10 cellular contexts compared by ENCODE assay signal in the genomic region with DNA sequence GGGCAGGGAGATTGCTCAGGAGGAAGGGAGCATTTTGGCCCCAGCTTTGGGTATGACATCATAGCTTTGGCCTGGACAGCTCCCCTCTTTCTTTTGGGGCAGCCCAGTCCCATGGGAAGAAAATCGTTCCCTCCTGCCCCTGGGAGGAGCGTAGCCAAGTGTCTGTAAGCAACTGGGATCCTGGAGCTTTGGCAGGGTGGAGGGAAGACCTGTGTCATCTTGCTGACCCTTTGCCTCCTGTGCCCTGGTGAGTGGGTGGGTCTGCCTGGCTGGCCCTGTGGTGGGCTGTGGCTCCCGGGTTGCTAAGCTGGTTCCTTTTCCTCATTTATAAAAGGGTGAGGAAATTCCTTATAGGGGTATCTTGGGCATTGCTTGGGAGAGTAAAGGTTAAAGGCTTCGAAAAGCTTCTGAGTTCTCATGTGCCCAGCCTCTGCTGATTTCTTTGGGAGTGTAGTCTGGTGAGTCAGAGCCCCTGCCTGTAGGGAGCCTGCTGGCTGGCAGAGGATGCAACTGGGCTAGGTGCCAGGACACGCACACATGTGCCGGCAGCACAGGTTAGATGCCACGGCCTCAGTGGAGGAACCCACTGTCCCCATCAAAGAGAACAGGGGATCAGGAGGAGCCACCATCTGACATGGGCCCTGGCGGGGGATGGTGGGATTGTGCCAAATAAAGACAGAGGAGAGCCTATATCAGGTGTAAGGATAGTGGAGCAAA.
DNase-seq lines count a peak whose midpoint lies in the region; ATAC-seq and TF ChIP-seq lines count a peak whose summit lies in the region.
"Had no signal": no experiment of that assay in that cellular context is flagged by ENCODE, and none has a peak within 500 bp of the region (broad histone marks: within the 10 kb centered on the region; RNA-seq: fewer than 3 reads in every experiment).

No MANE protein-coding gene starts in this region.

- H3K27ac ChIP-seq in SK-N-SH (ENCODE audit: low read depth in 2 of 2, low read length in 1 of 2) (peak overlapping the region in 1 of 2 experiments; percentile 68; a peak in 2 of 4 replicates), psoas muscle (peak overlapping the region; percentile 84)
- H3K27ac ChIP-seq: ovary had no signal

- peak overlapping the region; percentile 11; the same call in 1 of the 2 replicates for H3K4me2 ChIP-seq in SK-N-SH

- H3K9me2 ChIP-seq in SK-N-SH = no peaks in the 10 kb centered on the region

- CTCF ChIA-PET in SK-N-SH (lab: Yijun Ruan, JAX) = interaction anchor here (1.1 to 38.1 kb wide), 3 partner anchors 18 to 121 kb away, joined by 4 to 707 read pairs (median 6); no protein-coding TSS in a partner anchor

- H3K4me3 ChIP-seq in SK-N-SH (ENCODE audit: low read depth in 2 of 2, low read length in 1 of 2) (no peak overlapping the region), psoas muscle (peak overlapping the region; percentile 15)
- H3K4me3 ChIP-seq: ovary had no signal

- H3K79me2 ChIP-seq in SK-N-SH (ENCODE audit: insufficient read depth) = no peaks in the 10 kb centered on the region

- ATAC-seq in psoas muscle = peak; percentile 88 to 91 (median 90)
- ATAC-seq in HG02981 (IDR thresholded peaks at IDR 0.05; ENCODE audit: unreplicated experiment) = no peak
- ATAC-seq in GM21526 (IDR thresholded peaks at IDR 0.05; ENCODE audit: low FRiP score, unreplicated experiment) = no peak

- H3K36me3 ChIP-seq in SK-N-SH (replicated peaks in 1 of 2; ENCODE audit: control insufficient read depth in 1 of 2, insufficient read depth in 2 of 2, low read length in 1 of 2) (peaks cover 7 to 25% of the 10 kb centered on the region in 2 experiments), psoas muscle (ENCODE audit: insufficient read depth in 1 of 2, low read depth in 1 of 2) (peaks cover 0 to 77% of the 10 kb centered on the region in 2 donors)
- H3K36me3 ChIP-seq: ovary had no signal

- WGBS in SK-N-SH (ENCODE audit: low lambda C conversion rate) = 25% methylated on average over 5 of the region's 8 CpGs
- 22 to 39% (median 24%) methylated on average over 8 of the region's 8 CpGs for WGBS in psoas muscle, 3 donors

- POLR2A ChIA-PET in SK-N-SH (lab: Yijun Ruan, JAX) = no interaction called here

- H3K4me1 ChIP-seq in SK-N-SH (ENCODE audit: control insufficient read depth in 1 of 2, insufficient read depth in 2 of 2, low read depth in 1 of 2, low read length in 1 of 2) (peaks cover 7 to 14% of the 10 kb centered on the region in 2 experiments; a peak in 3 of 4 replicates), psoas muscle (peaks cover 48% of the 10 kb centered on the region)

- peaks cover 10% of the 10 kb centered on the region; the same call in 1 of the 2 replicates for H4K20me1 ChIP-seq in SK-N-SH (ENCODE audit: insufficient read depth)

- H3K27me3 ChIP-seq in SK-N-SH (ENCODE audit: insufficient read depth) = no peaks in the 10 kb centered on the region
- H3K27me3 ChIP-seq in psoas muscle (ENCODE audit: insufficient read depth in 3 of 3, low read length in 2 of 3) = no peaks in the 10 kb centered on the region
- H3K27me3 ChIP-seq: ovary had no signal

- H3K9me3 ChIP-seq in SK-N-SH (no peaks in the 10 kb centered on the region), psoas muscle (no peaks in the 10 kb centered on the region)
- H3K9me3 ChIP-seq: ovary had no signal

- DNase-seq in Daoy (ENCODE audit: low read depth) (peak; percentile 79), SK-N-SH (no peak), fibroblast of the conjunctiva (ENCODE audit: low read depth) (peak; percentile 59), psoas muscle (peak; percentile 80 to 97), HuH-7.5 (ENCODE audit: low spot score) (no peak), foreskin melanocyte (no peak)
- DNase-seq: NCI-H1092 had no signal

- TF ChIP-seq EP300 in SK-N-SH (IDR thresholded peaks at IDR 0.05; ENCODE audit: borderline replicate concordance in 1 of 2, low read depth in 1 of 2, low read length in 1 of 2) = no peak

- TF ChIP-seq RAD21 in SK-N-SH (IDR thresholded peaks at IDR 0.05; ENCODE audit: low read length) = no peak

- no peak overlapping the region for H2AFZ ChIP-seq in SK-N-SH (ENCODE audit: low read depth)

- TF ChIP-seq CTCF in SK-N-SH (IDR thresholded peaks at IDR 0.05) = no peak
- TF ChIP-seq CTCF in psoas muscle (IDR thresholded peaks at IDR 0.05) = no peak

- H3F3A ChIP-seq in SK-N-SH (replicated peaks; ENCODE audit: insufficient read depth) = no peaks in the 10 kb centered on the region

- intact Hi-C loops in psoas muscle (cut with DNase I) = no loop called here

- no peak overlapping the region for H3K9ac ChIP-seq in SK-N-SH

TF ChIP-seq in SK-N-SH, 30 proteins besides CTCF, POLR2A, EP300 and RAD21:
- peak; percentile 74; the same call in 1 of the 2 replicates for TF ChIP-seq FOSL2 (IDR thresholded peaks at IDR 0.05; ENCODE audit: borderline replicate concordance, low read depth)
- no peak for TF ChIP-seq SMC3 (IDR thresholded peaks at IDR 0.05; ENCODE audit: low read depth, low read length)
- TF ChIP-seq RXRA (IDR thresholded peaks at IDR 0.05; ENCODE audit: borderline replicate concordance, low read depth) = no peak
- TF ChIP-seq, protein P1, sequence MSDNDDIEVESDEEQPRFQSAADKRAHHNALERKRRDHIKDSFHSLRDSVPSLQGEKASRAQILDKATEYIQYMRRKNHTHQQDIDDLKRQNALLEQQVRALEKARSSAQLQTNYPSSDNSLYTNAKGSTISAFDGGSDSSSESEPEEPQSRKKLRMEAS (IDR thresholded peaks at IDR 0.05; ENCODE audit: low read depth) = peak; percentile 60
- TF ChIP-seq JUND (IDR thresholded peaks at IDR 0.05) = peak; percentile 42
- peak; percentile 96 for TF ChIP-seq NFIC (IDR thresholded peaks at IDR 0.05; ENCODE audit: borderline replicate concordance)
- peak; percentile 51; the same call in 1 of the 2 replicates for TF ChIP-seq TCF12 (IDR thresholded peaks at IDR 0.05)

Comparison
In these comparisons a context has a peak if more than half of its experiments do, and no peak if none do; other contexts are left out.
1. DNase-seq: peak in Daoy (single experiment), fibroblast of the conjunctiva (single experiment) and psoas muscle (2 of 2); none in SK-N-SH (single experiment), HuH-7.5 (single experiment) and foreskin melanocyte (single experiment).
2. ATAC-seq: peak in psoas muscle (4 of 4); none in HG02981 (single experiment) and GM21526 (single experiment).